Comparison of ENCODE assay signal across 7 cellular contexts in genomic region chr1:228459091-228459993, GRCh38. TPM values are rescaled to one million over a fixed set of nuclear protein-coding genes. Genes with fewer than 3 reads are reported as not detected.
DNase-seq lines count a peak whose midpoint lies in the region; TF ChIP-seq lines count a peak whose summit lies in the region.

No MANE protein-coding gene starts in this region.

- H3K4me1 Mint-ChIP-seq in activated naive CD4-positive, alpha-beta T cell treated with anti-CD3 and anti-CD28 coated beads, Interleukin-2, amount 10 ng/mL, durations not matched to agents 7 days and 5 days: peaks cover 68% of the 10 kb centered on the region

- no peaks in the 10 kb centered on the region for H3K9me3 ChIP-seq in PC-9 (ENCODE audit: insufficient read depth, low read depth)
- H3K9me3 ChIP-seq in trophoblast cell (ENCODE audit: insufficient read depth, low read depth, low read length): peaks cover 5% of the 10 kb centered on the region
- no peaks in the 10 kb centered on the region for H3K9me3 ChIP-seq in SJCRH30 (replicated peaks)

- H3K4me3 Mint-ChIP-seq in activated naive CD4-positive, alpha-beta T cell treated with anti-CD3 and anti-CD28 coated beads, Interleukin-2, amount 10 ng/mL, durations not matched to agents 7 days and 5 days: peak overlapping the region; percentile 89

- DNase-seq in HT1080 (ENCODE audit: low read depth) (peak; percentile 79), PC-9 (peak in 1 of 2 experiments; percentile 45), glomerular visceral epithelial cell (ENCODE audit: extremely low spot score) (peak; percentile 17), trophoblast cell (peak; percentile 42 to 74), SJCRH30 (no peak)
- peak; percentile 78 for DNase-seq in activated naive CD4-positive, alpha-beta T cell treated with anti-CD3 and anti-CD28 coated beads, Interleukin-2, amount 10 ng/mL, durations not matched to agents 7 days and 5 days

- no TSS peak for BruUV-seq in PC-9 (replicated peaks; lab: Mats Ljungman, UMichigan)

- no peak overlapping the region for H3K9ac ChIP-seq in trophoblast cell (ENCODE audit: low read length)

- H3K4me2 ChIP-seq in PC-9 (no peak overlapping the region), trophoblast cell (ENCODE audit: low read length) (peak overlapping the region; percentile 88)

- no peak overlapping the region for H4K12ac ChIP-seq in trophoblast cell (ENCODE audit: low read depth, low read length)

- WGBS in trophoblast cell (ENCODE audit: extremely low coverage, insufficient coverage, insufficient read length): no CpG with 5 or more reads among the region's 41 CpGs

- H3K9me2 ChIP-seq in PC-9 (ENCODE audit: insufficient read depth): no peaks in the 10 kb centered on the region

- H3F3A ChIP-seq in PC-9 (ENCODE audit: insufficient read depth, low read depth): peaks cover 12% of the 10 kb centered on the region; the same call in 1 of the 2 replicates

- H3K36me3 ChIP-seq in PC-9 (ENCODE audit: low read depth) (no peaks in the 10 kb centered on the region), trophoblast cell (ENCODE audit: control insufficient read depth in 1 of 2, insufficient read depth in 2 of 2, low read length in 2 of 2) (no peaks in the 10 kb centered on the region), SJCRH30 (no peaks in the 10 kb centered on the region)

- no peak overlapping the region for H2AFZ ChIP-seq in PC-9
- H2AFZ ChIP-seq in trophoblast cell (ENCODE audit: insufficient read depth, low read length, poor library complexity): peak overlapping the region; percentile 12

- intact Hi-C loops in PC-9 (cut with micrococcal nuclease; ENCODE audit: unreplicated experiment): no loop called here

- TF ChIP-seq CTCF in GM12872 (IDR thresholded peaks at IDR 0.05; ENCODE audit: insufficient read depth, low read depth, low read length) (peak; percentile 81), PC-9 (conservative IDR thresholded peaks at IDR 0.05) (0 out of 2 replicates have a peak, but pooled peaks have one; percentile 18)

- H3K27ac ChIP-seq in PC-9 (no peak overlapping the region), trophoblast cell (ENCODE audit: low read depth, low read length) (no peak overlapping the region), SJCRH30 (no peak overlapping the region)

- H3K4me1 ChIP-seq in PC-9 (replicated peaks; ENCODE audit: insufficient read depth): peaks cover 7% of the 10 kb centered on the region; the same call in 1 of the 2 replicates
- peaks cover 4 to 14% of the 10 kb centered on the region in 2 experiments for H3K4me1 ChIP-seq in trophoblast cell (ENCODE audit: control insufficient read depth in 1 of 2, insufficient read depth in 2 of 2, low read length in 2 of 2)
- H3K4me1 ChIP-seq in SJCRH30: no peaks in the 10 kb centered on the region

- no peak overlapping the region for H4K91ac ChIP-seq in trophoblast cell (ENCODE audit: low read depth, low read length)

- no peak overlapping the region for H3K23ac ChIP-seq in trophoblast cell (ENCODE audit: low read length)

- H3K4me3 ChIP-seq in PC-9 (no peak overlapping the region), trophoblast cell (ENCODE audit: low read depth, low read length) (peak overlapping the region; percentile 56), SJCRH30 (no peak overlapping the region)

- peak overlapping the region; percentile 99 for H3K27ac Mint-ChIP-seq in activated naive CD4-positive, alpha-beta T cell treated with anti-CD3 and anti-CD28 coated beads, Interleukin-2, amount 10 ng/mL, durations not matched to agents 7 days and 5 days

- H4K20me1 ChIP-seq in PC-9 (ENCODE audit: insufficient read depth): no peaks in the 10 kb centered on the region

- H3K9me3 Mint-ChIP-seq in activated naive CD4-positive, alpha-beta T cell treated with anti-CD3 and anti-CD28 coated beads, Interleukin-2, amount 10 ng/mL, durations not matched to agents 7 days and 5 days: no peaks in the 10 kb centered on the region

- peaks cover 9% of the 10 kb centered on the region for H3K27me3 Mint-ChIP-seq in activated naive CD4-positive, alpha-beta T cell treated with anti-CD3 and anti-CD28 coated beads, Interleukin-2, amount 10 ng/mL, durations not matched to agents 7 days and 5 days

- no peak overlapping the region for H3K14ac ChIP-seq in trophoblast cell (ENCODE audit: low read length)

- H3K36me3 Mint-ChIP-seq in activated naive CD4-positive, alpha-beta T cell treated with anti-CD3 and anti-CD28 coated beads, Interleukin-2, amount 10 ng/mL, durations not matched to agents 7 days and 5 days: peaks cover 23% of the 10 kb centered on the region

- H3K27me3 ChIP-seq in PC-9 (ENCODE audit: insufficient read depth, low read depth) (no peaks in the 10 kb centered on the region), trophoblast cell (ENCODE audit: insufficient read depth, low read length) (peaks cover 7% of the 10 kb centered on the region), SJCRH30 (no peaks in the 10 kb centered on the region; the same call in 1 of the 2 replicates)

- H2BK5ac ChIP-seq in trophoblast cell (ENCODE audit: low read depth, low read length, poor library complexity): no peak overlapping the region

- H2BK120ac ChIP-seq in trophoblast cell (ENCODE audit: insufficient read depth, low read length, poor library complexity): no peak overlapping the region

- H2BK12ac ChIP-seq in trophoblast cell (ENCODE audit: low read length): no peak overlapping the region

- no peak overlapping the region for H3K4ac ChIP-seq in trophoblast cell (ENCODE audit: low read depth, low read length)

- H2AK5ac ChIP-seq in trophoblast cell (ENCODE audit: low read length): no peak overlapping the region

- CTCF ChIA-PET in PC-9 (lab: Charles Lee): no interaction called here
- CTCF ChIA-PET in activated naive CD4-positive, alpha-beta T cell treated with anti-CD3 and anti-CD28 coated beads, Interleukin-2, amount 10 ng/mL, durations not matched to agents 7 days and 5 days (lab: Charles Lee): interaction anchor here (1.1 to 4.4 kb wide), 5 partner anchors 13 to 460 kb away, joined by 3 to 16 read pairs (median 9); no protein-coding TSS in a partner anchor

- H3K79me1 ChIP-seq in trophoblast cell (ENCODE audit: low read length): peaks cover 5% of the 10 kb centered on the region

- peaks cover 16% of the 10 kb centered on the region for H3K79me2 ChIP-seq in PC-9 (ENCODE audit: low read depth)
- peaks cover 3% of the 10 kb centered on the region for H3K79me2 ChIP-seq in trophoblast cell (ENCODE audit: control insufficient read depth, insufficient read depth, low read length, poor library complexity)

- POLR2A ChIA-PET in PC-9 (lab: Charles Lee; ENCODE audit: unreplicated experiment): interaction anchor here (0.6 to 1.1 kb wide), 2 partner anchors 53 to 292 kb away, joined by 8 to 18 read pairs; partner anchors contain the start of gene TRIM11

- H4K8ac ChIP-seq in trophoblast cell (ENCODE audit: low read depth, low read length): no peak overlapping the region

- no peak overlapping the region for H3K18ac ChIP-seq in trophoblast cell (ENCODE audit: low read length)

RNA-seq across cellular contexts. Expression of gene RNF187, which starts 27.8 kb away (rescaled TPM):
- total RNA-seq in HT1080 (2014; rRNA removed; shearing (Covaris generic)): 55.6 and 56.5 TPM in 2 replicates
- 55.0 and 57.5 TPM in 2 replicates for polyA plus RNA-seq in HT1080 (2015; cell fraction: cytosol; rRNA removed)
- 24.8 and 28.7 TPM in 2 replicates for polyA plus RNA-seq in HT1080 (2015; cell fraction: nucleus; rRNA removed)
- total RNA-seq in PC-9 (2021): 182 and 227 TPM in 2 replicates
- polyA plus RNA-seq in trophoblast cell (2013): 44.8 and 45.0 TPM in 2 replicates
- total RNA-seq in SJCRH30 (2014; rRNA removed; shearing (Covaris generic)): 65.0 and 77.0 TPM in 2 replicates

RNA-seq across cellular contexts. Expression of gene TRIM17, which starts 42.7 kb away (rescaled TPM):
- not detected in 2 replicates for total RNA-seq in HT1080 (2014; rRNA removed; shearing (Covaris generic))
- 0.08 and 0.16 TPM in 2 replicates for polyA plus RNA-seq in HT1080 (2015; cell fraction: cytosol; rRNA removed)
- polyA plus RNA-seq in HT1080 (2015; cell fraction: nucleus; rRNA removed): 0.16 TPM in 1 of 2 replicates, not detected in the other
- 47.4 and 55.5 TPM in 2 replicates for total RNA-seq in PC-9 (2021)
- 10.5 and 10.6 TPM in 2 replicates for polyA plus RNA-seq in trophoblast cell (2013)
- not detected in 2 replicates for total RNA-seq in SJCRH30 (2014; rRNA removed; shearing (Covaris generic))

RNA-seq across cellular contexts. Expression of gene TRIM11, which starts 52.7 kb away (rescaled TPM):
- 19.8 and 24.0 TPM in 2 replicates for total RNA-seq in HT1080 (2014; rRNA removed; shearing (Covaris generic))
- 28.7 and 33.2 TPM in 2 replicates for polyA plus RNA-seq in HT1080 (2015; cell fraction: cytosol; rRNA removed)
- 60.3 and 62.2 TPM in 2 replicates for polyA plus RNA-seq in HT1080 (2015; cell fraction: nucleus; rRNA removed)
- 76.5 and 78.2 TPM in 2 replicates for total RNA-seq in PC-9 (2021)
- 31.1 and 32.5 TPM in 2 replicates for polyA plus RNA-seq in trophoblast cell (2013)
- total RNA-seq in SJCRH30 (2014; rRNA removed; shearing (Covaris generic)): 25.5 and 30.7 TPM in 2 replicates

Comparison
In these comparisons a context has a peak if more than half of its experiments do, and no peak if none do; other contexts are left out.
1. DNase-seq: peak in HT1080 (single experiment), activated naive CD4-positive, alpha-beta T cell treated with anti-CD3 and anti-CD28 coated beads, Interleukin-2, amount 10 ng/mL, durations not matched to agents 7 days and 5 days (single experiment), glomerular visceral epithelial cell (single experiment) and trophoblast cell (2 of 2); none in SJCRH30 (0 of 2).
2. RNA of gene TRIM17, which starts 42.7 kb away (total RNA-seq): 47.4 to 55.5 TPM in PC-9; not detected in HT1080 and not detected in SJCRH30; every median in the first group is over 10 times any median in the second.